Comparison of ENCODE assay signal across 15 cellular contexts in genomic region chr5:168612123-168612522, GRCh38. TPM values are rescaled to one million over a fixed set of nuclear protein-coding genes. Genes with fewer than 3 reads are reported as not detected.
A peak's percentile ranks its signal among the peaks of the same experiment; 100 is the strongest.
DNase-seq lines count a peak whose midpoint lies in the region; ATAC-seq, FAIRE-seq and TF ChIP-seq lines count a peak whose summit lies in the region.
"Had no signal": no experiment of that assay in that cellular context is flagged by ENCODE, and none has a peak within 500 bp of the region (broad histone marks: within the 10 kb centered on the region; RNA-seq: fewer than 3 reads in every experiment).

No MANE protein-coding gene starts in this region.

- H3K27me3 ChIP-seq in astrocyte (ENCODE audit: insufficient read depth, low read length): no peaks in the 10 kb centered on the region
- no peaks in the 10 kb centered on the region for H3K27me3 ChIP-seq in kidney epithelial cell (ENCODE audit: control insufficient read depth, insufficient read depth, low read length)

- no peak overlapping the region for H3K4me3 ChIP-seq in astrocyte (ENCODE audit: insufficient read depth, low read depth, low read length)
- H3K4me3 ChIP-seq in kidney epithelial cell (ENCODE audit: low read depth, low read length): no peak overlapping the region
- no peak overlapping the region for H3K4me3 ChIP-seq in retinal pigment epithelial cell (ENCODE audit: low read length)

- no peak for ATAC-seq in left cardiac atrium

- no peak overlapping the region for H3K9ac ChIP-seq in astrocyte (ENCODE audit: low read length)

- peaks cover under 1% of the 10 kb centered on the region for H3K36me3 Mint-ChIP-seq in astrocyte (ENCODE audit: low read depth, unreplicated experiment)
- H3K36me3 Mint-ChIP-seq: CD14-positive monocyte had no signal

- no peaks in the 10 kb centered on the region for H3K4me1 ChIP-seq in astrocyte (ENCODE audit: insufficient read depth, low read length)

- H3K9me3 ChIP-seq in astrocyte (ENCODE audit: insufficient read depth, low read depth, low read length): no peaks in the 10 kb centered on the region

- no peak overlapping the region for H3K4me3 Mint-ChIP-seq in astrocyte (ENCODE audit: unreplicated experiment)
- H3K4me3 Mint-ChIP-seq: CD14-positive monocyte, H9 had no signal

- H3K36me3 ChIP-seq in astrocyte (ENCODE audit: insufficient read depth, low read length): no peaks in the 10 kb centered on the region
- no peaks in the 10 kb centered on the region for H3K36me3 ChIP-seq in kidney epithelial cell (ENCODE audit: control insufficient read depth, insufficient read depth, low read length)

- no peak overlapping the region for H3K27ac ChIP-seq in astrocyte (ENCODE audit: low read depth, low read length)

- no peak for FAIRE-seq in astrocyte (lab: Jason Lieb, UNC)
- FAIRE-seq: G401.6 had no signal

- no peak overlapping the region for H2AFZ ChIP-seq in astrocyte (ENCODE audit: low read depth, low read length)

- TF ChIP-seq CTCF in astrocyte (IDR thresholded peaks at IDR 0.05; ENCODE audit: insufficient read depth, low read depth, low read length) (no peak), kidney epithelial cell (IDR thresholded peaks at IDR 0.05; ENCODE audit: insufficient read depth, low read length, poor library complexity, severe bottlenecking) (no peak), retinal pigment epithelial cell (conservative IDR thresholded peaks at IDR 0.05; ENCODE audit: low read depth, low read length) (no peak)

- H3K27me3 Mint-ChIP-seq in astrocyte (ENCODE audit: low read depth, unreplicated experiment): no peaks in the 10 kb centered on the region

- H3K4me2 ChIP-seq in astrocyte (ENCODE audit: low read length): no peak overlapping the region

- peak overlapping the region; percentile 41 for H3K27ac Mint-ChIP-seq in astrocyte (ENCODE audit: unreplicated experiment)
- H3K27ac Mint-ChIP-seq: CD14-positive monocyte, H9 had no signal

- no peaks in the 10 kb centered on the region for H3K9me3 Mint-ChIP-seq in astrocyte (ENCODE audit: unreplicated experiment)
- H3K9me3 Mint-ChIP-seq: H9 had no signal

- H4K20me1 ChIP-seq in astrocyte (ENCODE audit: insufficient read depth, low read length): no peaks in the 10 kb centered on the region

- H3K79me2 ChIP-seq in astrocyte (ENCODE audit: insufficient read depth, low read length): no peaks in the 10 kb centered on the region

- peaks cover 22% of the 10 kb centered on the region for H3K4me1 Mint-ChIP-seq in astrocyte (ENCODE audit: low read depth, unreplicated experiment)

- intact Hi-C loops in left cardiac atrium (cut with DNase I): no loop called here

- peak; percentile 86 for DNase-seq in NCI-H226
- peak; percentile 45 for DNase-seq in astrocyte (ENCODE audit: low read depth)
- peak; percentile 10 for DNase-seq in kidney epithelial cell (ENCODE audit: low read depth)
- DNase-seq in retinal pigment epithelial cell (ENCODE audit: low read depth): peak; percentile 44
- DNase-seq in left cardiac atrium: no peak
- DNase-seq in NCI-H2081 treated with DMSO at 0.1 percent for 48 hours (lab: John Stamatoyannopoulos, UW): no peak
- DNase-seq in activated CD8-positive, alpha-beta memory T cell treated with anti-CD3 and anti-CD28 coated beads for 24 hours: no peak
- DNase-seq: DND-41, H9, NCI-H1105, NCI-H2081, NCI-H510A, SIG-M5 had no signal

RNA-seq across cellular contexts. Expression of gene PANK3, which starts 33.0 kb away (rescaled TPM):
- total RNA-seq in astrocyte: 82.9 and 107 TPM in 2 replicates
- total RNA-seq in kidney epithelial cell: 71.4 and 72.0 TPM in 2 replicates
- total RNA-seq in left cardiac atrium: 10 to 100 TPM; 29.9 to 49.2 TPM

Comparison
In these comparisons a context has a peak if more than half of its experiments do, and no peak if none do; other contexts are left out.
1. DNase-seq: peak in NCI-H226 (single experiment), astrocyte (single experiment), kidney epithelial cell (single experiment) and retinal pigment epithelial cell (single experiment); none in left cardiac atrium (single experiment), NCI-H2081 treated with DMSO at 0.1 percent for 48 hours (single experiment) and activated CD8-positive, alpha-beta memory T cell treated with anti-CD3 and anti-CD28 coated beads for 24 hours (single experiment).